In the genomic region with DNA sequence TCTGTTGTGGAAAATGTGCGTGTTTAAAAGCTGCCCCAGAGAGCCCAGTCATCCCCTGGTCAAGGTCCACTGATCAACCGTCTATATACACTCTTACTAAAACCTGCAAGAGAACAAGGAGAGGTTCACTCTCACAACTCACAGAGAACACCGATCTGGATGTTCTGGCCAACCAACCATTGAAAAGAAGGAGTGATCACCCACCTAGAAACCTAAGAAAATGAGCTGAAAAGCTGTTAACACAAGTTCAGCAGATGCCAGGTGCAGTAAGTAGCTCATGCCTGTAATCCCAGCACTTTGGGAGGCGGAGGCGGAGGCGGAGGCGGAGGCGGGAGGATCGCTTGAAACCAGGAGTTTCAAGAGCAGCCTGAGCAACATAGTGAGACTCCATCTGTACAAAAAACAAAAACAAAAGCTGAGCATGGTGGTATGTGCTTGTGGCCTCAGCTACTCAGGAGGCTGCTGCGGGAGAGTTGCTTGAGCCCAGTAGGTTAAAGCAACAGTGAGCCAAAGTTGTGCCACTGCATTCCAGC, we compare ENCODE assay signal across 2 cellular contexts.
TF ChIP-seq lines count a peak whose summit lies in the region.

No MANE protein-coding gene starts in this region.

TF ChIP-seq in liver, 16 proteins besides CTCF, POLR2A, EP300 and RAD21:
- no peak for TF ChIP-seq FOXA2 (IDR thresholded peaks at IDR 0.05)
- TF ChIP-seq ATF3 (IDR thresholded peaks at IDR 0.05), result no peak
- TF ChIP-seq FOXA1 (IDR thresholded peaks at IDR 0.05), result no peak
- TF ChIP-seq SP1 (IDR thresholded peaks at IDR 0.05), result peak; percentile 8
- no peak for TF ChIP-seq GABPA (IDR thresholded peaks at IDR 0.05 in 1 of 2, conservative IDR thresholded peaks at IDR 0.05 in 1 of 2)
- TF ChIP-seq, protein P1, sequence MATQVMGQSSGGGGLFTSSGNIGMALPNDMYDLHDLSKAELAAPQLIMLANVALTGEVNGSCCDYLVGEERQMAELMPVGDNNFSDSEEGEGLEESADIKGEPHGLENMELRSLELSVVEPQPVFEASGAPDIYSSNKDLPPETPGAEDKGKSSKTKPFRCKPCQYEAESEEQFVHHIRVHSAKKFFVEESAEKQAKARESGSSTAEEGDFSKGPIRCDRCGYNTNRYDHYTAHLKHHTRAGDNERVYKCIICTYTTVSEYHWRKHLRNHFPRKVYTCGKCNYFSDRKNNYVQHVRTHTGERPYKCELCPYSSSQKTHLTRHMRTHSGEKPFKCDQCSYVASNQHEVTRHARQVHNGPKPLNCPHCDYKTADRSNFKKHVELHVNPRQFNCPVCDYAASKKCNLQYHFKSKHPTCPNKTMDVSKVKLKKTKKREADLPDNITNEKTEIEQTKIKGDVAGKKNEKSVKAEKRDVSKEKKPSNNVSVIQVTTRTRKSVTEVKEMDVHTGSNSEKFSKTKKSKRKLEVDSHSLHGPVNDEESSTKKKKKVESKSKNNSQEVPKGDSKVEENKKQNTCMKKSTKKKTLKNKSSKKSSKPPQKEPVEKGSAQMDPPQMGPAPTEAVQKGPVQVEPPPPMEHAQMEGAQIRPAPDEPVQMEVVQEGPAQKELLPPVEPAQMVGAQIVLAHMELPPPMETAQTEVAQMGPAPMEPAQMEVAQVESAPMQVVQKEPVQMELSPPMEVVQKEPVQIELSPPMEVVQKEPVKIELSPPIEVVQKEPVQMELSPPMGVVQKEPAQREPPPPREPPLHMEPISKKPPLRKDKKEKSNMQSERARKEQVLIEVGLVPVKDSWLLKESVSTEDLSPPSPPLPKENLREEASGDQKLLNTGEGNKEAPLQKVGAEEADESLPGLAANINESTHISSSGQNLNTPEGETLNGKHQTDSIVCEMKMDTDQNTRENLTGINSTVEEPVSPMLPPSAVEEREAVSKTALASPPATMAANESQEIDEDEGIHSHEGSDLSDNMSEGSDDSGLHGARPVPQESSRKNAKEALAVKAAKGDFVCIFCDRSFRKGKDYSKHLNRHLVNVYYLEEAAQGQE (IDR thresholded peaks at IDR 0.05), result no peak
- no peak for TF ChIP-seq EGR1 (IDR thresholded peaks at IDR 0.05; ENCODE audit: low read depth in 2 of 2)
- TF ChIP-seq RXRA (IDR thresholded peaks at IDR 0.05), result no peak
- no peak for TF ChIP-seq ZBTB33 (IDR thresholded peaks at IDR 0.05)
- peak; percentile 43 to 46 for TF ChIP-seq HNF4A (conservative IDR thresholded peaks at IDR 0.05)
- no peak for TF ChIP-seq TAF1 (conservative IDR thresholded peaks at IDR 0.05)

TF ChIP-seq in HepG2, 621 proteins besides CTCF, POLR2A, EP300 and RAD21:
- no peak for TF ChIP-seq HCFC1 (IDR thresholded peaks at IDR 0.05; ENCODE audit: low read depth, low read length)
- no peak for TF ChIP-seq ZNF124 (CRISPR knock-in tag; IDR thresholded peaks at IDR 0.05)
- no peak for TF ChIP-seq ZNF24 (IDR thresholded peaks at IDR 0.05)
- TF ChIP-seq HMG20B (CRISPR knock-in tag; conservative IDR thresholded peaks at IDR 0.05), result no peak
- no peak for TF ChIP-seq U2AF1 (optimal IDR thresholded peaks at IDR 0.05; ENCODE audit: low read depth, low read length)
- TF ChIP-seq NFATC3 (CRISPR knock-in tag; IDR thresholded peaks at IDR 0.05), result no peak
